In the genomic region with DNA sequence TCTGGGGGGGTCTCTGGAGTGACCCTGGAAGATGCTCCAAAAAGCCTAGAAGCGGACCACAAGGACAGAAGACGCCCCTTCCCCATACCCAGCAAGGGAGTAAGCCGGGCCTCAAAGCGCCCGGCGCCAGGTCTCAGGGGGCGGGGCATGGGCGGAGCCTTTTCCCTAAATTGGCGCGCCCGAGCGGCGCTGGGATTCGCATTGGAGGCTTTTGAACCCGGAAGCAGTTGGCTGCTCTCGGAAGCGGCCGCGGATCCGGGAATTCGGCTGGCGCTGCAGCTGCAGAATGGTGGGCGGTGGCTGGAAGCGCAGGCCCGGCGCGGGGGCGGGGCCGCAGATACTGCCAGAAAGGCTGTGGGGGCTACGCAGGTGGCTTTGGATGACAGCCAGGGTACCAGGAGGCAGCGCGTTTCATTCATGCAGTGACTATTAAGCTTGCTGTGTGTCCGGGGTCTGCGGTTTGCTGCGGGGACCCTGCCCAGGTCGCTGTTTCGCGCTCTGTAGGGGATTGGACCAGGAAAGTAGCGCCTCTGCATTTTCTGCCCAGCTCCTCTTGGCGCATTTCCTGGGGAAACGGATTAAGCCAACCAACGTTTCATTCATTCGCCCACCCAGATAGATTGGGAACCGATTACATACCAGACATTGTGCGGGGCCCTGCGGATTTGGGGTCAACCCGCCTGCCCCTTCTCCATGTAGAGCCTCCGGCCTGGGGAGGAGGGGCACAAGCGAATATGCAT, we compare ENCODE assay signal across 1 cellular context.
TF ChIP-seq lines count a peak whose summit lies in the region.

No MANE protein-coding gene starts in this region.

TF ChIP-seq in SK-N-SH, 30 proteins besides CTCF, POLR2A, EP300 and RAD21 (continued from another document):
- TF ChIP-seq, protein P1, sequence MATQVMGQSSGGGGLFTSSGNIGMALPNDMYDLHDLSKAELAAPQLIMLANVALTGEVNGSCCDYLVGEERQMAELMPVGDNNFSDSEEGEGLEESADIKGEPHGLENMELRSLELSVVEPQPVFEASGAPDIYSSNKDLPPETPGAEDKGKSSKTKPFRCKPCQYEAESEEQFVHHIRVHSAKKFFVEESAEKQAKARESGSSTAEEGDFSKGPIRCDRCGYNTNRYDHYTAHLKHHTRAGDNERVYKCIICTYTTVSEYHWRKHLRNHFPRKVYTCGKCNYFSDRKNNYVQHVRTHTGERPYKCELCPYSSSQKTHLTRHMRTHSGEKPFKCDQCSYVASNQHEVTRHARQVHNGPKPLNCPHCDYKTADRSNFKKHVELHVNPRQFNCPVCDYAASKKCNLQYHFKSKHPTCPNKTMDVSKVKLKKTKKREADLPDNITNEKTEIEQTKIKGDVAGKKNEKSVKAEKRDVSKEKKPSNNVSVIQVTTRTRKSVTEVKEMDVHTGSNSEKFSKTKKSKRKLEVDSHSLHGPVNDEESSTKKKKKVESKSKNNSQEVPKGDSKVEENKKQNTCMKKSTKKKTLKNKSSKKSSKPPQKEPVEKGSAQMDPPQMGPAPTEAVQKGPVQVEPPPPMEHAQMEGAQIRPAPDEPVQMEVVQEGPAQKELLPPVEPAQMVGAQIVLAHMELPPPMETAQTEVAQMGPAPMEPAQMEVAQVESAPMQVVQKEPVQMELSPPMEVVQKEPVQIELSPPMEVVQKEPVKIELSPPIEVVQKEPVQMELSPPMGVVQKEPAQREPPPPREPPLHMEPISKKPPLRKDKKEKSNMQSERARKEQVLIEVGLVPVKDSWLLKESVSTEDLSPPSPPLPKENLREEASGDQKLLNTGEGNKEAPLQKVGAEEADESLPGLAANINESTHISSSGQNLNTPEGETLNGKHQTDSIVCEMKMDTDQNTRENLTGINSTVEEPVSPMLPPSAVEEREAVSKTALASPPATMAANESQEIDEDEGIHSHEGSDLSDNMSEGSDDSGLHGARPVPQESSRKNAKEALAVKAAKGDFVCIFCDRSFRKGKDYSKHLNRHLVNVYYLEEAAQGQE (IDR thresholded peaks at IDR 0.05; ENCODE audit: low read depth, low read length) = no peak
- TF ChIP-seq POLR2AphosphoS5 (IDR thresholded peaks at IDR 0.05; ENCODE audit: low read depth, low read length) = peak; percentile 88
- peak; percentile 58; the same call in 1 of the 2 replicates for TF ChIP-seq SIN3A (IDR thresholded peaks at IDR 0.05; ENCODE audit: borderline replicate concordance, low read depth, low read length)
- peak; percentile 51; the same call in 1 of the 2 replicates for TF ChIP-seq NFIC (IDR thresholded peaks at IDR 0.05; ENCODE audit: borderline replicate concordance)
- peak; percentile 90 for TF ChIP-seq GABPA (IDR thresholded peaks at IDR 0.05; ENCODE audit: low read depth)
- TF ChIP-seq FOXM1 (IDR thresholded peaks at IDR 0.05; ENCODE audit: low read depth) = no peak
- TF ChIP-seq, protein P2, sequence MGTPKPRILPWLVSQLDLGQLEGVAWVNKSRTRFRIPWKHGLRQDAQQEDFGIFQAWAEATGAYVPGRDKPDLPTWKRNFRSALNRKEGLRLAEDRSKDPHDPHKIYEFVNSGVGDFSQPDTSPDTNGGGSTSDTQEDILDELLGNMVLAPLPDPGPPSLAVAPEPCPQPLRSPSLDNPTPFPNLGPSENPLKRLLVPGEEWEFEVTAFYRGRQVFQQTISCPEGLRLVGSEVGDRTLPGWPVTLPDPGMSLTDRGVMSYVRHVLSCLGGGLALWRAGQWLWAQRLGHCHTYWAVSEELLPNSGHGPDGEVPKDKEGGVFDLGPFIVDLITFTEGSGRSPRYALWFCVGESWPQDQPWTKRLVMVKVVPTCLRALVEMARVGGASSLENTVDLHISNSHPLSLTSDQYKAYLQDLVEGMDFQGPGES (IDR thresholded peaks at IDR 0.05; ENCODE audit: low read depth, low read length) = no peak; the same call in 1 of the 2 replicates
- peak; percentile 81 for TF ChIP-seq ELF1 (IDR thresholded peaks at IDR 0.05)
- TF ChIP-seq MXI1 (IDR thresholded peaks at IDR 0.05; ENCODE audit: low read depth, low read length) = peak; percentile 85
- TF ChIP-seq YY1 (IDR thresholded peaks at IDR 0.05; ENCODE audit: low read depth) = peak; percentile 83
- TF ChIP-seq, protein P3, sequence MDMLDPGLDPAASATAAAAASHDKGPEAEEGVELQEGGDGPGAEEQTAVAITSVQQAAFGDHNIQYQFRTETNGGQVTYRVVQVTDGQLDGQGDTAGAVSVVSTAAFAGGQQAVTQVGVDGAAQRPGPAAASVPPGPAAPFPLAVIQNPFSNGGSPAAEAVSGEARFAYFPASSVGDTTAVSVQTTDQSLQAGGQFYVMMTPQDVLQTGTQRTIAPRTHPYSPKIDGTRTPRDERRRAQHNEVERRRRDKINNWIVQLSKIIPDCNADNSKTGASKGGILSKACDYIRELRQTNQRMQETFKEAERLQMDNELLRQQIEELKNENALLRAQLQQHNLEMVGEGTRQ (IDR thresholded peaks at IDR 0.05; ENCODE audit: borderline replicate concordance, low read depth, low read length) = no peak
- TF ChIP-seq RXRA (IDR thresholded peaks at IDR 0.05; ENCODE audit: borderline replicate concordance, low read depth) = no peak
- TF ChIP-seq RCOR1 (IDR thresholded peaks at IDR 0.05; ENCODE audit: low read length) = no peak
- no peak for TF ChIP-seq JUND (IDR thresholded peaks at IDR 0.05)
- TF ChIP-seq, protein P4, sequence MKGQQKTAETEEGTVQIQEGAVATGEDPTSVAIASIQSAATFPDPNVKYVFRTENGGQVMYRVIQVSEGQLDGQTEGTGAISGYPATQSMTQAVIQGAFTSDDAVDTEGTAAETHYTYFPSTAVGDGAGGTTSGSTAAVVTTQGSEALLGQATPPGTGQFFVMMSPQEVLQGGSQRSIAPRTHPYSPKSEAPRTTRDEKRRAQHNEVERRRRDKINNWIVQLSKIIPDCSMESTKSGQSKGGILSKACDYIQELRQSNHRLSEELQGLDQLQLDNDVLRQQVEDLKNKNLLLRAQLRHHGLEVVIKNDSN (IDR thresholded peaks at IDR 0.05; ENCODE audit: borderline replicate concordance, low read depth) = no peak
- no peak for TF ChIP-seq FOSL2 (IDR thresholded peaks at IDR 0.05; ENCODE audit: borderline replicate concordance, low read depth)
- no peak for TF ChIP-seq EZH2phosphoT487 (IDR thresholded peaks at IDR 0.05; ENCODE audit: borderline replicate concordance, low read depth)
- TF ChIP-seq, protein P5, sequence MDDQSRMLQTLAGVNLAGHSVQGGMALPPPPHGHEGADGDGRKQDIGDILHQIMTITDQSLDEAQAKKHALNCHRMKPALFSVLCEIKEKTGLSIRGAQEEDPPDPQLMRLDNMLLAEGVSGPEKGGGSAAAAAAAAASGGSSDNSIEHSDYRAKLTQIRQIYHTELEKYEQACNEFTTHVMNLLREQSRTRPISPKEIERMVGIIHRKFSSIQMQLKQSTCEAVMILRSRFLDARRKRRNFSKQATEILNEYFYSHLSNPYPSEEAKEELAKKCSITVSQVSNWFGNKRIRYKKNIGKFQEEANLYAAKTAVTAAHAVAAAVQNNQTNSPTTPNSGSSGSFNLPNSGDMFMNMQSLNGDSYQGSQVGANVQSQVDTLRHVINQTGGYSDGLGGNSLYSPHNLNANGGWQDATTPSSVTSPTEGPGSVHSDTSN (IDR thresholded peaks at IDR 0.05) = no peak
- TF ChIP-seq TEAD4 (IDR thresholded peaks at IDR 0.05; ENCODE audit: borderline replicate concordance, insufficient read depth) = no peak
- TF ChIP-seq, protein P6, sequence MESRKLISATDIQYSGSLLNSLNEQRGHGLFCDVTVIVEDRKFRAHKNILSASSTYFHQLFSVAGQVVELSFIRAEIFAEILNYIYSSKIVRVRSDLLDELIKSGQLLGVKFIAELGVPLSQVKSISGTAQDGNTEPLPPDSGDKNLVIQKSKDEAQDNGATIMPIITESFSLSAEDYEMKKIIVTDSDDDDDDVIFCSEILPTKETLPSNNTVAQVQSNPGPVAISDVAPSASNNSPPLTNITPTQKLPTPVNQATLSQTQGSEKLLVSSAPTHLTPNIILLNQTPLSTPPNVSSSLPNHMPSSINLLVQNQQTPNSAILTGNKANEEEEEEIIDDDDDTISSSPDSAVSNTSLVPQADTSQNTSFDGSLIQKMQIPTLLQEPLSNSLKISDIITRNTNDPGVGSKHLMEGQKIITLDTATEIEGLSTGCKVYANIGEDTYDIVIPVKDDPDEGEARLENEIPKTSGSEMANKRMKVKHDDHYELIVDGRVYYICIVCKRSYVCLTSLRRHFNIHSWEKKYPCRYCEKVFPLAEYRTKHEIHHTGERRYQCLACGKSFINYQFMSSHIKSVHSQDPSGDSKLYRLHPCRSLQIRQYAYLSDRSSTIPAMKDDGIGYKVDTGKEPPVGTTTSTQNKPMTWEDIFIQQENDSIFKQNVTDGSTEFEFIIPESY (IDR thresholded peaks at IDR 0.05; ENCODE audit: borderline replicate concordance, low read depth) = 0 out of 2 replicates have a peak, but pooled peaks have one; percentile 10
- peak; percentile 48; the same call in 1 of the 2 replicates for TF ChIP-seq NRF1 (IDR thresholded peaks at IDR 0.05; ENCODE audit: low read depth, low read length)
- TF ChIP-seq MEF2A (IDR thresholded peaks at IDR 0.05; ENCODE audit: borderline replicate concordance, low read depth) = no peak
